1 cellular context compared by ENCODE assay signal in genomic region chrX:48910926-48911406, GRCh38.
TF ChIP-seq lines count a peak whose summit lies in the region.

No MANE protein-coding gene starts in this region.

TF ChIP-seq in H1, 55 proteins besides CTCF, POLR2A, EP300 and RAD21:
- TF ChIP-seq CHD1 (IDR thresholded peaks at IDR 0.05; ENCODE audit: low read depth, low read length) (0 out of 2 replicates have a peak, but pooled peaks have one; percentile 53), SIN3A (conservative IDR thresholded peaks at IDR 0.05 in 1 of 2, IDR thresholded peaks at IDR 0.05 in 1 of 2; ENCODE audit: low read depth in 1 of 2, low read length in 2 of 2) (no peak)
